Comparison of ENCODE assay signal across 17 cellular contexts in genomic region chr1:165635329-165635728, GRCh38. TPM values are rescaled to one million over a fixed set of nuclear protein-coding genes. Genes with fewer than 3 reads are reported as not detected.
DNase-seq lines count a peak whose midpoint lies in the region; ATAC-seq, FAIRE-seq and TF ChIP-seq lines count a peak whose summit lies in the region.
"Had no signal": no experiment of that assay in that cellular context is flagged by ENCODE, and none has a peak within 500 bp of the region (broad histone marks: within the 10 kb centered on the region; RNA-seq: fewer than 3 reads in every experiment).

No MANE protein-coding gene starts in this region.

- peak; percentile 24 for ATAC-seq in GM18858 (IDR thresholded peaks at IDR 0.05; ENCODE audit: unreplicated experiment)
- ATAC-seq in GM12878, result no peak
- no peak for ATAC-seq in psoas muscle
- ATAC-seq: activated T-helper 17 cell treated with anti-CD3 and anti-CD28 coated beads, Interleukin-2, amount 50 U/mL, for 72 hours; left lung; naive thymus-derived CD4-positive, alpha-beta T cell had no signal

- H3K14ac ChIP-seq in H9 (ENCODE audit: insufficient read depth, low read length), result no peak overlapping the region

- FAIRE-seq in GM12878 (lab: Jason Lieb, UNC), result no peak
- FAIRE-seq: colon had no signal

- no peak overlapping the region for H2BK120ac ChIP-seq in H9 (ENCODE audit: low read depth, low read length, poor library complexity, severe bottlenecking)

- H3K79me2 ChIP-seq in H9 (ENCODE audit: insufficient read depth, low read length), result peaks cover 3% of the 10 kb centered on the region; the same call in 1 of the 2 replicates
- H3K79me2 ChIP-seq in GM12878 (ENCODE audit: control insufficient read depth, insufficient read depth, low read length), result peaks cover 6% of the 10 kb centered on the region

- DNase-seq in H9 (no peak), GM12878 (ENCODE audit: low read depth, low spot score) (no peak), psoas muscle (no peak), HPDE6-E6E7 (ENCODE audit: extremely low spot score) (no peak), EL (no peak)
- DNase-seq in activated naive CD4-positive, alpha-beta T cell treated with anti-CD3 and anti-CD28 coated beads, Interleukin-2, amount 10 ng/mL, durations not matched to agents 7 days and 5 days, result no peak
- DNase-seq: activated CD4-positive, alpha-beta memory T cell treated with anti-CD3 and anti-CD28 coated beads, Interleukin-2, amount 10 ng/mL, durations not matched to agents 7 days and 5 days; CD8-positive, alpha-beta memory T cell; erythroblast; GDM1; left lung; naive thymus-derived CD4-positive, alpha-beta T cell; NCI-H1092 treated with DMSO at 0.1 percent for 48 hours; NCI-H2171 had no signal

- TF ChIP-seq POLR2A in GM12878 (IDR thresholded peaks at IDR 0.05; ENCODE audit: low read depth, low read length), result no peak

- peaks cover 11% of the 10 kb centered on the region for H3K23me2 ChIP-seq in H9 (ENCODE audit: insufficient read length, low read depth, low read length, poor library complexity, severe bottlenecking)

- H2AK5ac ChIP-seq in H9 (ENCODE audit: insufficient read length, low read length), result no peak overlapping the region

- H2BK5ac ChIP-seq in H9 (ENCODE audit: insufficient read length, low read length), result no peak overlapping the region

- no peak for TF ChIP-seq CTCF in H9 (conservative IDR thresholded peaks at IDR 0.05)
- no peak for TF ChIP-seq CTCF in GM12878 (IDR thresholded peaks at IDR 0.05 in 2 of 3, conservative IDR thresholded peaks at IDR 0.05 in 1 of 3; ENCODE audit: control insufficient read depth in 2 of 3, extremely low read depth in 1 of 3, insufficient read depth in 1 of 3, low read depth in 3 of 3, low read length in 3 of 3)
- no peak for TF ChIP-seq CTCF in psoas muscle (IDR thresholded peaks at IDR 0.05)

- no peaks in the 10 kb centered on the region for H3K27me3 Mint-ChIP-seq in H9 (ENCODE audit: low read depth)
- H3K27me3 Mint-ChIP-seq in activated naive CD4-positive, alpha-beta T cell treated with anti-CD3 and anti-CD28 coated beads, Interleukin-2, amount 10 ng/mL, durations not matched to agents 7 days and 5 days, result peaks cover 4% of the 10 kb centered on the region
- H3K27me3 Mint-ChIP-seq: activated T-helper 17 cell treated with anti-CD3 and anti-CD28 coated beads, Interleukin-2, amount 50 U/mL, for 72 hours; CD8-positive, alpha-beta memory T cell had no signal

- WGBS in H9 (ENCODE audit: extremely low coverage, insufficient read length, low lambda C conversion rate), result no CpG with 5 or more reads among the region's 2 CpGs
- 18% methylated on average over 2 of the region's 2 CpGs for WGBS in GM12878 (ENCODE audit: insufficient coverage, insufficient replicate concordance, low lambda C conversion rate, missing lambda C conversion rate)
- WGBS in psoas muscle, 3 donors, result 26 to 54% (median 39%) methylated on average over 2 of the region's 2 CpGs

- H3K9ac ChIP-seq in H9 (ENCODE audit: extremely low read depth, insufficient read length, low read length), result no peak overlapping the region
- no peak overlapping the region for H3K9ac ChIP-seq in GM12878 (ENCODE audit: control insufficient read depth, insufficient read depth, low read length)

- peak overlapping the region; percentile 56 for H3K4me2 ChIP-seq in H9 (ENCODE audit: insufficient read depth, insufficient read length, low read length)
- peak overlapping the region; percentile 31 for H3K4me2 ChIP-seq in GM12878 (ENCODE audit: control insufficient read depth, insufficient read depth)

- no TSS peak for BruUV-seq in GM12878 (replicated peaks; lab: Mats Ljungman, UMichigan)

- TF ChIP-seq RAD21 in GM12878 (IDR thresholded peaks at IDR 0.05; ENCODE audit: insufficient read depth, low read depth, low read length), result no peak

- POLR2A ChIA-PET in GM12878 (lab: Charles Lee), result no interaction called here

- H3K4ac ChIP-seq in H9 (ENCODE audit: low read depth, low read length), result no peak overlapping the region

- H4K91ac ChIP-seq in H9 (ENCODE audit: insufficient read length, low read depth, low read length), result no peak overlapping the region

- CTCF ChIA-PET in GM12878 (lab: Yijun Ruan, JAX), result interaction anchor here (0.8 to 1.4 kb wide), 2 partner anchors 43 to 289 kb away, joined by 3 read pairs; no protein-coding TSS in a partner anchor
- CTCF ChIA-PET in activated naive CD4-positive, alpha-beta T cell treated with anti-CD3 and anti-CD28 coated beads, Interleukin-2, amount 10 ng/mL, durations not matched to agents 7 days and 5 days (lab: Charles Lee), result no interaction called here

- H3T11ph ChIP-seq in H9 (ENCODE audit: low read length), result no peak overlapping the region

- H3K4me1 ChIP-seq in H9 (ENCODE audit: insufficient read depth, low read length), result 0 out of 2 replicates have a peak, but pooled peaks cover 5% of the 10 kb centered on the region
- H3K4me1 ChIP-seq in GM12878 (ENCODE audit: control insufficient read depth, insufficient read depth, low read length), result peaks cover 22% of the 10 kb centered on the region
- H3K4me1 ChIP-seq in psoas muscle, result peaks cover 81% of the 10 kb centered on the region

- no peak overlapping the region for H3K27ac Mint-ChIP-seq in H9
- no peak overlapping the region for H3K27ac Mint-ChIP-seq in activated naive CD4-positive, alpha-beta T cell treated with anti-CD3 and anti-CD28 coated beads, Interleukin-2, amount 10 ng/mL, durations not matched to agents 7 days and 5 days
- H3K27ac Mint-ChIP-seq: activated CD4-positive, alpha-beta memory T cell treated with anti-CD3 and anti-CD28 coated beads, Interleukin-2, amount 10 ng/mL, durations not matched to agents 7 days and 5 days; activated T-helper 17 cell treated with anti-CD3 and anti-CD28 coated beads, Interleukin-2, amount 50 U/mL, for 72 hours; CD8-positive, alpha-beta memory T cell had no signal

- no peak overlapping the region for H2BK20ac ChIP-seq in H9 (ENCODE audit: low read depth, low read length, poor library complexity, severe bottlenecking)

- no peak overlapping the region; the same call in 1 of the 2 replicates for H3K4me3 ChIP-seq in GM12878
- H3K4me3 ChIP-seq in psoas muscle, result no peak overlapping the region
- H3K4me3 ChIP-seq: left lung had no signal

- peaks cover 3 to 5% (median 5%) of the 10 kb centered on the region in 3 experiments; a peak in 3 of 7 replicates for H3K36me3 Mint-ChIP-seq in H9 (ENCODE audit: insufficient read depth in 1 of 3, low read depth in 3 of 3)
- H3K36me3 Mint-ChIP-seq in activated naive CD4-positive, alpha-beta T cell treated with anti-CD3 and anti-CD28 coated beads, Interleukin-2, amount 10 ng/mL, durations not matched to agents 7 days and 5 days, result no peaks in the 10 kb centered on the region

- no peak overlapping the region for H3K27ac ChIP-seq in H9 (ENCODE audit: insufficient read length, low read depth, low read length)
- no peak overlapping the region for H3K27ac ChIP-seq in GM12878 (ENCODE audit: control insufficient read depth, insufficient read depth)
- peak overlapping the region; percentile 56 for H3K27ac ChIP-seq in psoas muscle
- H3K27ac ChIP-seq: left lung had no signal

- H2AFZ ChIP-seq in H9 (ENCODE audit: low read length) (no peak overlapping the region), GM12878 (ENCODE audit: control insufficient read depth, low read depth, low read length) (no peak overlapping the region)

- H4K8ac ChIP-seq in H9 (replicated peaks; ENCODE audit: insufficient read length, low read depth, low read length), result no peak overlapping the region

- intact Hi-C loops in GM12878 (cut with micrococcal nuclease; ENCODE audit: unreplicated experiment), result no loop called here
- intact Hi-C loops in psoas muscle (cut with DNase I), result no loop called here

- H3K18ac ChIP-seq in H9 (ENCODE audit: insufficient read length, low read depth, low read length), result no peak overlapping the region

- no peak overlapping the region for H2BK12ac ChIP-seq in H9 (ENCODE audit: insufficient read length, low read depth, low read length)

- no peak overlapping the region for H3K4me3 Mint-ChIP-seq in H9
- no peak overlapping the region for H3K4me3 Mint-ChIP-seq in activated naive CD4-positive, alpha-beta T cell treated with anti-CD3 and anti-CD28 coated beads, Interleukin-2, amount 10 ng/mL, durations not matched to agents 7 days and 5 days
- H3K4me3 Mint-ChIP-seq: activated CD4-positive, alpha-beta memory T cell treated with anti-CD3 and anti-CD28 coated beads, Interleukin-2, amount 10 ng/mL, durations not matched to agents 7 days and 5 days; activated T-helper 17 cell treated with anti-CD3 and anti-CD28 coated beads, Interleukin-2, amount 50 U/mL, for 72 hours; naive thymus-derived CD4-positive, alpha-beta T cell had no signal

- H4K5ac ChIP-seq in H9 (ENCODE audit: insufficient read length, low read depth, low read length), result no peak overlapping the region

- H4K20me1 ChIP-seq in H9 (ENCODE audit: control insufficient read depth, insufficient read depth, insufficient read length) (no peaks in the 10 kb centered on the region), GM12878 (ENCODE audit: control insufficient read depth, insufficient read depth) (no peaks in the 10 kb centered on the region)

- no peak overlapping the region for H2BK15ac ChIP-seq in H9 (ENCODE audit: low read depth, low read length)

- no peaks in the 10 kb centered on the region for H3K9me3 Mint-ChIP-seq in H9
- no peaks in the 10 kb centered on the region for H3K9me3 Mint-ChIP-seq in activated naive CD4-positive, alpha-beta T cell treated with anti-CD3 and anti-CD28 coated beads, Interleukin-2, amount 10 ng/mL, durations not matched to agents 7 days and 5 days
- H3K9me3 Mint-ChIP-seq: activated CD4-positive, alpha-beta memory T cell treated with anti-CD3 and anti-CD28 coated beads, Interleukin-2, amount 10 ng/mL, durations not matched to agents 7 days and 5 days; activated T-helper 17 cell treated with anti-CD3 and anti-CD28 coated beads, Interleukin-2, amount 50 U/mL, for 72 hours; CD8-positive, alpha-beta memory T cell; naive thymus-derived CD4-positive, alpha-beta T cell had no signal

- peaks cover 38 to 47% of the 10 kb centered on the region in 2 experiments for H3K4me1 Mint-ChIP-seq in H9
- peaks cover 9% of the 10 kb centered on the region for H3K4me1 Mint-ChIP-seq in activated naive CD4-positive, alpha-beta T cell treated with anti-CD3 and anti-CD28 coated beads, Interleukin-2, amount 10 ng/mL, durations not matched to agents 7 days and 5 days

- H3K27me3 ChIP-seq in H9 (ENCODE audit: insufficient read depth, low read length), result no peaks in the 10 kb centered on the region
- H3K27me3 ChIP-seq in GM12878 (replicated peaks in 1 of 2; ENCODE audit: control insufficient read depth in 2 of 2, insufficient read depth in 2 of 2, low read length in 1 of 2), result no peaks in the 10 kb centered on the region
- no peaks in the 10 kb centered on the region for H3K27me3 ChIP-seq in psoas muscle (ENCODE audit: insufficient read depth in 3 of 3, low read length in 2 of 3)
- H3K27me3 ChIP-seq: left lung had no signal

- peaks cover 2% of the 10 kb centered on the region for H3K79me1 ChIP-seq in H9 (ENCODE audit: insufficient read depth, low read depth, low read length, poor library complexity, severe bottlenecking)

- in situ Hi-C loops in GM12878 (cut with MboI), result no loop called here

- no peaks in the 10 kb centered on the region for H3K36me3 ChIP-seq in GM12878 (ENCODE audit: control insufficient read depth in 2 of 2, insufficient read depth in 2 of 2, low read length in 1 of 2)
- H3K36me3 ChIP-seq in psoas muscle (ENCODE audit: insufficient read depth in 1 of 2, low read depth in 1 of 2), result peaks cover 0 to 38% of the 10 kb centered on the region in 2 donors

- H3K23ac ChIP-seq in H9 (ENCODE audit: insufficient read length, low read depth, low read length), result no peak overlapping the region

- RAD21 ChIA-PET in GM12878 (lab: Charles Lee; ENCODE audit: unreplicated experiment), result interaction anchor here (0.7 to 1.1 kb wide), 2 partner anchors 37 to 64 kb away, joined by 3 read pairs; no protein-coding TSS in a partner anchor

- SMC1A ChIA-PET in GM12878 (lab: Charles Lee; ENCODE audit: uncharacterized antibody, unreplicated experiment), result interaction anchor here (0.7 kb wide), 1 partner anchor 37 kb away, joined by 4 read pairs; no protein-coding TSS in a partner anchor

- H3K56ac ChIP-seq in H9 (ENCODE audit: insufficient read length, low read depth, low read length), result no peak overlapping the region

- H3K9me3 ChIP-seq in H9 (ENCODE audit: control insufficient read depth, low read depth, low read length), result no peaks in the 10 kb centered on the region
- no peaks in the 10 kb centered on the region for H3K9me3 ChIP-seq in GM12878 (replicated peaks; ENCODE audit: control insufficient read depth, insufficient read depth, low read length)
- H3K9me3 ChIP-seq in psoas muscle, result no peaks in the 10 kb centered on the region
- H3K9me3 ChIP-seq: left lung had no signal

- TF ChIP-seq EP300 in GM12878 (IDR thresholded peaks at IDR 0.05; ENCODE audit: borderline replicate concordance in 1 of 2, control insufficient read depth in 1 of 2, low read depth in 2 of 2, low read length in 2 of 2), result no peak

RNA-seq across cellular contexts. Expression of gene MGST3, which starts 4.3 kb away (rescaled TPM):
- 87.7 and 94.7 TPM in 2 replicates for total RNA-seq in H9 (2021)
- 25.0 and 25.3 TPM in 2 replicates for total RNA-seq in GM12878 (2013; cell fraction: nucleolus; rRNA removed)
- total RNA-seq in GM12878 (2014; rRNA removed), result 55.3 and 63.2 TPM in 2 replicates
- 38.0 and 44.9 TPM in 2 replicates for total RNA-seq in GM12878 (2014; rRNA removed; fragmentation: Illumina TruSeq; extraction: Trizol)
- total RNA-seq in GM12878 (2021), result 37.3 and 41.4 TPM in 2 replicates
- 84.8 TPM for polyA plus RNA-seq in GM12878 (2011; ENCODE audit: low read depth)
- polyA plus RNA-seq in GM12878 (2011; rRNA removed), result 58.9 and 64.9 TPM in 2 replicates
- 68.7 and 81.4 TPM in 2 replicates for polyA plus RNA-seq in GM12878 (2011; cell fraction: cytosol; rRNA removed)
- 52.0 and 106 TPM in 2 replicates for polyA plus RNA-seq in GM12878 (2011; cell fraction: nucleus; rRNA removed)
- 60.0 and 63.1 TPM in 2 replicates for polyA plus RNA-seq in GM12878 (2012)
- polyA plus RNA-seq in GM12878 (2014; fragmentation: Illumina TruSeq; extraction: Trizol), result 41.0 and 45.6 TPM in 2 replicates
- 100 to 1,000 TPM; 137 to 145 TPM for polyA plus RNA-seq in GM12878 (2014; fragmentation: Nextera tagmentation; extraction: Ambion mirVana)
- 60.3 and 72.6 TPM in 2 replicates for polyA plus RNA-seq in GM12878 (2014; rRNA removed)
- polyA plus RNA-seq in GM12878 (2016; fragmentation: Nextera tagmentation; extraction: Ambion mirVana), result 100 to 1,000 TPM; 105 to 120 TPM
- 21.4 and 31.2 TPM in 2 replicates for polyA minus RNA-seq in GM12878 (2011; rRNA and poly(A)+ RNA removed)
- polyA minus RNA-seq in GM12878 (2011; cell fraction: cytosol; rRNA and poly(A)+ RNA removed), result 15.9 and 19.5 TPM in 2 replicates
- polyA minus RNA-seq in GM12878 (2011; cell fraction: nucleus; rRNA and poly(A)+ RNA removed), result 10.3 and 16.4 TPM in 2 replicates
- 100 to 1,000 TPM; 223 to 318 (median 258) TPM for total RNA-seq in psoas muscle
- polyA plus RNA-seq in psoas muscle, result 100 to 1,000 TPM; 177 to 329 (median 233) TPM
